ENCODE assay signal across 23 cellular contexts in genomic region chr4:126702747-126703146, GRCh38.
"Had no signal": no experiment of that assay in that cellular context is flagged by ENCODE, and none has a peak within 500 bp of the region (broad histone marks: within the 10 kb centered on the region; RNA-seq: fewer than 3 reads in every experiment).

No MANE protein-coding gene starts in this region.

- H3K27ac ChIP-seq: esophagus squamous epithelium, gastroesophageal sphincter, left ventricle myocardium inferior, parathyroid adenoma, sigmoid colon, skin epidermis, stomach, thoracic aorta, transverse colon had no signal

- H3K4me1 ChIP-seq: gastroesophageal sphincter, parathyroid adenoma, stomach, transverse colon had no signal

- ATAC-seq: effector memory CD8-positive, alpha-beta T cell; gastroesophageal sphincter; naive thymus-derived CD8-positive, alpha-beta T cell; stimulated activated naive B cell treated with anti-CD40 and anti-IgM and Interleukin-4, amounts not matched to agents 10 μg/mL and 1 μg/mL and 100 μg/mL, for 72 hours had no signal

- H3K9ac ChIP-seq: parathyroid adenoma had no signal

- H3K9me3 ChIP-seq: gastroesophageal sphincter, left ventricle myocardium inferior, sigmoid colon, stomach, thoracic aorta, transverse colon had no signal

- H3K27me3 ChIP-seq: gastroesophageal sphincter, sigmoid colon, stomach, transverse colon had no signal

- H3K79me2 ChIP-seq: parathyroid adenoma had no signal

- H3K4me3 ChIP-seq: esophagus squamous epithelium, gastroesophageal sphincter, left ventricle myocardium inferior, lung, sigmoid colon, skin epidermis, stomach, thoracic aorta, transverse colon had no signal

- DNase-seq: cerebellar nuclear complex; effector memory CD8-positive, alpha-beta T cell; esophagus squamous epithelium; foreskin fibroblast; glutamatergic neuron; immature natural killer cell; kidney; left cardiac atrium; left ventricle myocardium inferior; naive thymus-derived CD8-positive, alpha-beta T cell; nucleus accumbens; sigmoid colon; stimulated activated CD4-positive, alpha-beta T cell treated with anti-CD3 and anti-CD28 coated beads, Interleukin-2, amount 100 ng/mL, for 24 hours; stimulated activated CD4-positive, alpha-beta T cell treated with anti-CD3 and anti-CD28 coated beads, Interleukin-4, amount 100 ng/mL, for 4 hours; stimulated activated naive B cell treated with anti-CD40 and anti-IgM and Interleukin-4, amounts not matched to agents 10 μg/mL and 1 μg/mL and 100 μg/mL, for 72 hours; stomach; substantia nigra; transverse colon had no signal

- H3K36me3 ChIP-seq: esophagus squamous epithelium, gastroesophageal sphincter, left ventricle myocardium inferior, sigmoid colon, stomach, thoracic aorta, transverse colon had no signal
